Comparison of ENCODE assay signal across 18 cellular contexts in genomic region chr6:2035046-2035445, GRCh38.
"Had no signal": no experiment of that assay in that cellular context is flagged by ENCODE, and none has a peak within 500 bp of the region (broad histone marks: within the 10 kb centered on the region; RNA-seq: fewer than 3 reads in every experiment).

No MANE protein-coding gene starts in this region.

- ATAC-seq: left lung; naive thymus-derived CD8-positive, alpha-beta T cell; sciatic nerve; stimulated activated naive CD8-positive, alpha-beta T cell treated with anti-CD3 and anti-CD28 coated beads, Interleukin-15, amount 100 ng/mL, for 72 hours; T-helper 17 cell had no signal

- H3K27me3 ChIP-seq: cardiac muscle cell, colonic mucosa, left lung, neutrophil, testis had no signal

- H3K4me3 Mint-ChIP-seq: activated CD4-positive, alpha-beta memory T cell treated with anti-CD3 and anti-CD28 coated beads for 36 hours; activated naive CD4-positive, alpha-beta T cell treated with anti-CD3 and anti-CD28 coated beads, Interleukin-2, amount 10 ng/mL, durations not matched to agents 7 days and 5 days; activated T-cell treated with anti-CD3 and anti-CD28 coated beads, Interleukin-2, amount 50 U/mL, for 24 hours; immature natural killer cell; naive thymus-derived CD8-positive, alpha-beta T cell; stimulated activated naive CD8-positive, alpha-beta T cell treated with anti-CD3 and anti-CD28 coated beads, Interleukin-15, amount 100 ng/mL, for 72 hours; T-helper 17 cell had no signal

- H3K4me3 ChIP-seq: cardiac muscle cell, colonic mucosa, left lung, testis had no signal

- H3K27ac Mint-ChIP-seq: activated CD4-positive, alpha-beta memory T cell treated with anti-CD3 and anti-CD28 coated beads for 36 hours; activated naive CD4-positive, alpha-beta T cell treated with anti-CD3 and anti-CD28 coated beads, Interleukin-2, amount 10 ng/mL, durations not matched to agents 7 days and 5 days; activated T-cell treated with anti-CD3 and anti-CD28 coated beads, Interleukin-2, amount 50 U/mL, for 24 hours; immature natural killer cell; naive thymus-derived CD8-positive, alpha-beta T cell; progenitor cell of endocrine pancreas; stimulated activated naive CD8-positive, alpha-beta T cell treated with anti-CD3 and anti-CD28 coated beads, Interleukin-15, amount 100 ng/mL, for 72 hours; T-helper 17 cell had no signal

- H3K4me1 ChIP-seq: left lung, testis had no signal

- H3K9me3 ChIP-seq: colonic mucosa, left lung, neutrophil, testis had no signal

- H3K27me3 Mint-ChIP-seq: activated CD4-positive, alpha-beta memory T cell treated with anti-CD3 and anti-CD28 coated beads for 36 hours; activated naive CD4-positive, alpha-beta T cell treated with anti-CD3 and anti-CD28 coated beads, Interleukin-2, amount 10 ng/mL, durations not matched to agents 7 days and 5 days; activated T-cell treated with anti-CD3 and anti-CD28 coated beads, Interleukin-2, amount 50 U/mL, for 24 hours; naive thymus-derived CD8-positive, alpha-beta T cell; stimulated activated naive CD8-positive, alpha-beta T cell treated with anti-CD3 and anti-CD28 coated beads, Interleukin-15, amount 100 ng/mL, for 72 hours; T-helper 17 cell had no signal

- H3K36me3 Mint-ChIP-seq: activated naive CD4-positive, alpha-beta T cell treated with anti-CD3 and anti-CD28 coated beads, Interleukin-2, amount 10 ng/mL, durations not matched to agents 7 days and 5 days; immature natural killer cell had no signal

- H3K36me3 ChIP-seq: cardiac muscle cell, colonic mucosa, left lung, neutrophil, WERI-Rb-1 had no signal

- H3K9me3 Mint-ChIP-seq: activated CD4-positive, alpha-beta memory T cell treated with anti-CD3 and anti-CD28 coated beads for 36 hours; activated naive CD4-positive, alpha-beta T cell treated with anti-CD3 and anti-CD28 coated beads, Interleukin-2, amount 10 ng/mL, durations not matched to agents 7 days and 5 days; activated T-cell treated with anti-CD3 and anti-CD28 coated beads, Interleukin-2, amount 50 U/mL, for 24 hours; immature natural killer cell; naive thymus-derived CD8-positive, alpha-beta T cell; stimulated activated naive CD8-positive, alpha-beta T cell treated with anti-CD3 and anti-CD28 coated beads, Interleukin-15, amount 100 ng/mL, for 72 hours had no signal

- H3K27ac ChIP-seq: cardiac muscle cell, colonic mucosa, left lung, neutrophil, testis, WERI-Rb-1 had no signal

- DNase-seq: activated CD4-positive, alpha-beta memory T cell treated with anti-CD3 and anti-CD28 coated beads for 36 hours; activated naive CD4-positive, alpha-beta T cell treated with anti-CD3 and anti-CD28 coated beads, Interleukin-2, amount 10 ng/mL, durations not matched to agents 7 days and 5 days; activated T-cell treated with anti-CD3 and anti-CD28 coated beads, Interleukin-2, amount 50 U/mL, for 24 hours; colonic mucosa; foreskin fibroblast; immature natural killer cell; left lung; naive thymus-derived CD8-positive, alpha-beta T cell; stimulated activated CD4-positive, alpha-beta T cell treated with anti-CD3 and anti-CD28 coated beads, Interleukin-1b, Interleukin-23, amount 100 ng/mL, for 48 hours; stimulated activated naive CD8-positive, alpha-beta T cell treated with anti-CD3 and anti-CD28 coated beads, Interleukin-15, amount 100 ng/mL, for 72 hours; T-helper 17 cell; testis had no signal

- FAIRE-seq: astrocyte had no signal
